Comparison of ENCODE assay signal across 9 cellular contexts in genomic region chr7:5827755-5828154, GRCh38. TPM values are rescaled to one million over a fixed set of nuclear protein-coding genes. Genes with fewer than 3 reads are reported as not detected.
DNase-seq lines count a peak whose midpoint lies in the region; ATAC-seq and TF ChIP-seq lines count a peak whose summit lies in the region.
"Had no signal": no experiment of that assay in that cellular context is flagged by ENCODE, and none has a peak within 500 bp of the region (broad histone marks: within the 10 kb centered on the region; RNA-seq: fewer than 3 reads in every experiment).

No MANE protein-coding gene starts in this region.

- H3K27ac Mint-ChIP-seq in activated naive CD8-positive, alpha-beta T cell treated with anti-CD3 and anti-CD28 coated beads for 36 hours: peak overlapping the region; percentile 42

- H3K27me3 ChIP-seq in mesendoderm (ENCODE audit: insufficient read depth, low read length, poor library complexity) (no peaks in the 10 kb centered on the region), stomach (no peaks in the 10 kb centered on the region)
- H3K27me3 ChIP-seq: BLaER1 treated with 17β-estradiol and CSF1 and Interleukin-3, amounts not matched to agents 10 nM and 100 nM had no signal

- H3K4me2 ChIP-seq in mesendoderm (ENCODE audit: low read length): no peak overlapping the region
- H3K4me2 ChIP-seq: BLaER1 treated with 17β-estradiol and CSF1 and Interleukin-3, amounts not matched to agents 10 nM and 100 nM had no signal

- DNase-seq in NCI-H1417 (lab: John Stamatoyannopoulos, UW): peak in 2 of 3 experiments; percentile 12 to 47
- DNase-seq in NCI-H1417 treated with DMSO at 0.1 percent for 48 hours (lab: John Stamatoyannopoulos, UW): no peak
- DNase-seq in NCI-H748 (lab: John Stamatoyannopoulos, UW; ENCODE audit: unreplicated experiment): peak; percentile 43
- peak; percentile 38 for DNase-seq in activated naive CD8-positive, alpha-beta T cell treated with anti-CD3 and anti-CD28 coated beads for 36 hours
- DNase-seq in mesendoderm: peak; percentile 55
- no peak for DNase-seq in stomach

- TF ChIP-seq CTCF in stomach (IDR thresholded peaks at IDR 0.05): peak in 2 of 7 experiments; percentile 17 to 19

- no peak overlapping the region for H3K56ac ChIP-seq in mesendoderm (ENCODE audit: low read length)

- H3K4me3 ChIP-seq in mesendoderm (ENCODE audit: low read length): no peak overlapping the region
- no peak overlapping the region for H3K4me3 ChIP-seq in stomach
- H3K4me3 ChIP-seq: BLaER1 treated with 17β-estradiol and CSF1 and Interleukin-3, amounts not matched to agents 10 nM and 100 nM had no signal

- no peak overlapping the region for H4K8ac ChIP-seq in mesendoderm (ENCODE audit: low read depth, low read length)

- H3K36me3 Mint-ChIP-seq in activated naive CD8-positive, alpha-beta T cell treated with anti-CD3 and anti-CD28 coated beads for 36 hours: no peaks in the 10 kb centered on the region

- no peak overlapping the region for H2BK120ac ChIP-seq in mesendoderm (ENCODE audit: low read depth, low read length)

- no peak overlapping the region for H3K4me3 Mint-ChIP-seq in activated naive CD8-positive, alpha-beta T cell treated with anti-CD3 and anti-CD28 coated beads for 36 hours

- no peak overlapping the region for H3K4ac ChIP-seq in mesendoderm (ENCODE audit: low read depth, low read length)

- H3K23ac ChIP-seq in mesendoderm (ENCODE audit: low read length): no peak overlapping the region

- H2BK15ac ChIP-seq in mesendoderm (replicated peaks; ENCODE audit: low read depth): no peak overlapping the region

- H3K27me3 Mint-ChIP-seq in activated naive CD8-positive, alpha-beta T cell treated with anti-CD3 and anti-CD28 coated beads for 36 hours: no peaks in the 10 kb centered on the region

- H3K36me3 ChIP-seq in mesendoderm (ENCODE audit: control insufficient read depth, insufficient read depth, low read length): no peaks in the 10 kb centered on the region
- no peaks in the 10 kb centered on the region for H3K36me3 ChIP-seq in stomach
- H3K36me3 ChIP-seq: BLaER1 treated with 17β-estradiol and CSF1 and Interleukin-3, amounts not matched to agents 10 nM and 100 nM had no signal

- TF ChIP-seq POLR2A in stomach (IDR thresholded peaks at IDR 0.05): no peak

- no peak overlapping the region for H3K9ac ChIP-seq in mesendoderm (ENCODE audit: low read length)
- H3K9ac ChIP-seq: BLaER1 treated with 17β-estradiol and CSF1 and Interleukin-3, amounts not matched to agents 10 nM and 100 nM had no signal

- no CpG with 5 or more reads among the region's 2 CpGs for WGBS in mesendoderm (ENCODE audit: extremely low coverage, insufficient coverage, low lambda C conversion rate)
- 45 to 67% (median 57%) methylated on average over 2 of the region's 2 CpGs for WGBS in stomach, 5 donors

- H3K4me1 ChIP-seq in mesendoderm (ENCODE audit: control insufficient read depth, low read depth, low read length) (no peaks in the 10 kb centered on the region), stomach (peaks cover 0 to 16% (median 11%) of the 10 kb centered on the region in 4 donors)

- no peak overlapping the region for H2BK5ac ChIP-seq in mesendoderm (ENCODE audit: low read length)

- TF ChIP-seq EP300 in stomach (IDR thresholded peaks at IDR 0.05): no peak

- H3K18ac ChIP-seq in mesendoderm (ENCODE audit: low read length): no peak overlapping the region

- H3K27ac ChIP-seq in mesendoderm (ENCODE audit: low read depth, low read length): no peak overlapping the region
- H3K27ac ChIP-seq in stomach: no peak overlapping the region
- H3K27ac ChIP-seq: BLaER1 treated with 17β-estradiol and CSF1 and Interleukin-3, amounts not matched to agents 10 nM and 100 nM had no signal

- intact Hi-C loops in stomach (cut with DNase I; ENCODE audit: low total_unique reads): no loop called here

- ATAC-seq in HG03469 (IDR thresholded peaks at IDR 0.05; ENCODE audit: unreplicated experiment): no peak
- no peak for ATAC-seq in GM19328 (IDR thresholded peaks at IDR 0.05; ENCODE audit: unreplicated experiment)

- H4K5ac ChIP-seq in mesendoderm (ENCODE audit: low read length): no peak overlapping the region

- H3K9me3 Mint-ChIP-seq in activated naive CD8-positive, alpha-beta T cell treated with anti-CD3 and anti-CD28 coated beads for 36 hours: no peaks in the 10 kb centered on the region

- H3K79me1 ChIP-seq in mesendoderm (ENCODE audit: low read length): no peaks in the 10 kb centered on the region

- no peaks in the 10 kb centered on the region for H3K79me2 ChIP-seq in mesendoderm (ENCODE audit: control insufficient read depth, insufficient read depth, low read length)

- no peak overlapping the region for H2AK5ac ChIP-seq in mesendoderm (ENCODE audit: low read length)

- H3K9me3 ChIP-seq in stomach: no peaks in the 10 kb centered on the region
- H3K9me3 ChIP-seq: BLaER1 treated with 17β-estradiol and CSF1 and Interleukin-3, amounts not matched to agents 10 nM and 100 nM had no signal

- peaks cover 26% of the 10 kb centered on the region for H3K4me1 Mint-ChIP-seq in activated naive CD8-positive, alpha-beta T cell treated with anti-CD3 and anti-CD28 coated beads for 36 hours

RNA-seq across cellular contexts. Expression of gene RNF216, which starts 46.3 kb away (rescaled TPM):
- 10 to 100 TPM; 45.5 to 48.1 TPM for total RNA-seq in activated naive CD8-positive, alpha-beta T cell treated with anti-CD3 and anti-CD28 coated beads for 36 hours
- 22.3 TPM for polyA plus RNA-seq in mesendoderm (2013, experiment 1 of 2)
- 22.6 TPM for polyA plus RNA-seq in mesendoderm (2013, experiment 2 of 2)
- total RNA-seq in stomach: 10 to 100 TPM; 29.3 to 85.2 (median 36.6) TPM
- 1 to 10 TPM; 6.1 to 7.8 (median 6.3) TPM for polyA plus RNA-seq in stomach

RNA-seq across cellular contexts. Expression of gene OCM, which starts 52.8 kb away (rescaled TPM):
- total RNA-seq in activated naive CD8-positive, alpha-beta T cell treated with anti-CD3 and anti-CD28 coated beads for 36 hours: not detected
- 0.08 TPM for polyA plus RNA-seq in mesendoderm (2013, experiment 1 of 2)
- polyA plus RNA-seq in mesendoderm (2013, experiment 2 of 2): not detected
- not detected for total RNA-seq in stomach
- under 1 TPM in 1 of 3 donors, not detected in 2; 0.58 TPM for polyA plus RNA-seq in stomach

Comparison
In these comparisons a context has a peak if more than half of its experiments do, and no peak if none do; other contexts are left out.
1. DNase-seq: peak in NCI-H1417 (2 of 3), NCI-H748 (single experiment), activated naive CD8-positive, alpha-beta T cell treated with anti-CD3 and anti-CD28 coated beads for 36 hours (single experiment) and mesendoderm (single experiment); none in NCI-H1417 treated with DMSO at 0.1 percent for 48 hours (single experiment) and stomach (single experiment).